Comparison of ENCODE assay signal across 8 cellular contexts in the genomic region with DNA sequence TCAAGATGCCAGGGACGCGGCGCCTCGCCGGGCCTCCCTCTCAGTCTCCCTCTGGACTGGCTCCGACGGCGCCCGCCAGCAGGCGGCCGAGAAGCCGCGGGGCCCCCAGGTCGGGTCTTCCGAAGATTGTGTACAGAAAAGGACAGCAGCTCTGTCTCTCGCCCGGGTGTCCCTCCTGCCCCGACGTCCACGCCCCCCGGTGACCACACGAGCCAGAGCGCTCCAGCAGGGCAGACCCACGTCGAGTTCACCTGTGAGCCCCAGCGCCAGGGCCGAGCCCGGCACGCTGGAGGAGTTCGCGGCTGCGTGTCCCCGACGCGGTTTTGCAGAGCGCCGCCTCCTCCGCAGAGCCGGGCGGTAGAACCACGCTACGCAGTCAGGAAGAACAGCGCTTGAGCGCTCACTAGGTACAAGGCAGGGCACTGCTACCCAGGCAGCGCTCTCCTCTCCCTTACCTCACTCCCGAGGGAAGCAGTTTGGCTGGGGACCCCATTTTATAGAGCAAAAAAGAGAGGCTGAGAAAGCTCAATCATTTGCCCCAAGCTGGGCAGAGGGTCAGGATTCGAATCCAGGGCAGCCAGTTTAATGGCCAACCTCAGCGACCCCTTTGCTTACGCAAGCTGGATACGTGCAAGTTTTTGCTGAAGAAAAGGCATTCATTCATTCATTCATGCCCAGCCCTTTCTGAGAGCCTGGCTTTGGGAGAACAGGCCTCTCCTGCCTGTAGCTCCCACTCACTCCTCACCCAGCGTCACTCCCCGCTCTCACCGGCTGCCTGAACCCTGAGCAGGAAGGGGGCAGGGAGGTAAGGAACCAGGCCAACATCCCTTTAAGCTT. TPM values are rescaled to one million over a fixed set of nuclear protein-coding genes. Genes with fewer than 3 reads are reported as not detected.
DNase-seq lines count a peak whose midpoint lies in the region; ATAC-seq and TF ChIP-seq lines count a peak whose summit lies in the region.

No MANE protein-coding gene starts in this region.

- H3K27ac Mint-ChIP-seq in activated T-helper 17 cell treated with anti-CD3 and anti-CD28 coated beads, Interleukin-2, amount 50 U/mL, for 72 hours = peak overlapping the region; percentile 25
- H3K27ac Mint-ChIP-seq in glutamatergic neuron (ENCODE audit: unreplicated experiment) = no peak overlapping the region

- peak overlapping the region; percentile 80 for H3K27ac ChIP-seq in psoas muscle

- H3K4me1 ChIP-seq in psoas muscle = peaks cover 29% of the 10 kb centered on the region

- H3K9me3 ChIP-seq in psoas muscle = no peaks in the 10 kb centered on the region

- ATAC-seq in activated T-helper 17 cell treated with anti-CD3 and anti-CD28 coated beads, Interleukin-2, amount 50 U/mL, for 72 hours (replicated peaks) = peak; percentile 26
- peak; percentile 25 to 53 (median 36) for ATAC-seq in psoas muscle
- ATAC-seq in HG03354 (IDR thresholded peaks at IDR 0.05; ENCODE audit: poor library complexity, severe bottlenecking, unreplicated experiment) = no peak

- peaks cover 4% of the 10 kb centered on the region for H3K27me3 Mint-ChIP-seq in activated T-helper 17 cell treated with anti-CD3 and anti-CD28 coated beads, Interleukin-2, amount 50 U/mL, for 72 hours
- peaks cover 27% of the 10 kb centered on the region for H3K27me3 Mint-ChIP-seq in glutamatergic neuron (ENCODE audit: unreplicated experiment)

- H3K4me3 Mint-ChIP-seq in activated T-helper 17 cell treated with anti-CD3 and anti-CD28 coated beads, Interleukin-2, amount 50 U/mL, for 72 hours = peak overlapping the region; percentile 99
- peak overlapping the region; percentile 63 for H3K4me3 Mint-ChIP-seq in glutamatergic neuron (ENCODE audit: unreplicated experiment)

- peaks cover 3% of the 10 kb centered on the region for H3K4me1 Mint-ChIP-seq in activated T-helper 17 cell treated with anti-CD3 and anti-CD28 coated beads, Interleukin-2, amount 50 U/mL, for 72 hours
- peaks cover 8% of the 10 kb centered on the region for H3K4me1 Mint-ChIP-seq in glutamatergic neuron (ENCODE audit: low read depth, unreplicated experiment)

- peak overlapping the region; percentile 62 for H3K4me3 ChIP-seq in psoas muscle

- TF ChIP-seq CTCF in glutamatergic neuron (IDR thresholded peaks at IDR 0.05; ENCODE audit: partially characterized antibody, unreplicated experiment) (peak; percentile 54), psoas muscle (IDR thresholded peaks at IDR 0.05) (peak; percentile 21)

- DNase-seq in SIG-M5 treated with dmso at 0.1 percent for 504 hours (lab: John Stamatoyannopoulos, UW; ENCODE audit: unreplicated experiment) = peak; percentile 13
- DNase-seq in SIG-M5 (lab: John Stamatoyannopoulos, UW) = no peak
- DNase-seq in RPMI7951 (ENCODE audit: low read depth) = peak; percentile 47
- peak; percentile 71 for DNase-seq in glutamatergic neuron
- peak; percentile 60 to 75 for DNase-seq in psoas muscle
- DNase-seq in cerebellum (ENCODE audit: low spot score) = no peak

- WGBS in psoas muscle, 3 donors = 3 to 10% (median 3%) methylated on average over 51 to 53 of the region's 53 CpGs

- intact Hi-C loops in psoas muscle (cut with DNase I) = loop anchor here (1.0 to 5.0 kb wide), 5 partner anchors 56 to 208 kb away; no protein-coding TSS in a partner anchor

- H3K9me3 Mint-ChIP-seq in activated T-helper 17 cell treated with anti-CD3 and anti-CD28 coated beads, Interleukin-2, amount 50 U/mL, for 72 hours = no peaks in the 10 kb centered on the region
- peaks cover 17% of the 10 kb centered on the region for H3K9me3 Mint-ChIP-seq in glutamatergic neuron (ENCODE audit: unreplicated experiment)

- H3K36me3 ChIP-seq in psoas muscle (ENCODE audit: insufficient read depth in 1 of 2, low read depth in 1 of 2) = no peaks in the 10 kb centered on the region

- peaks cover 24% of the 10 kb centered on the region for H3K36me3 Mint-ChIP-seq in activated T-helper 17 cell treated with anti-CD3 and anti-CD28 coated beads, Interleukin-2, amount 50 U/mL, for 72 hours (ENCODE audit: low read depth)
- no peaks in the 10 kb centered on the region for H3K36me3 Mint-ChIP-seq in glutamatergic neuron (ENCODE audit: unreplicated experiment)

- no peaks in the 10 kb centered on the region for H3K27me3 ChIP-seq in psoas muscle (ENCODE audit: insufficient read depth in 3 of 3, low read length in 2 of 3)

RNA-seq across cellular contexts. Expression of a gene that starts 3.0 kb away (rescaled TPM):
- total RNA-seq in RPMI7951 (2014; rRNA removed; shearing (Covaris generic)) = 20.4 and 24.4 TPM in 2 replicates
- 100 to 1,000 TPM in 1 of 2 donors, 10 to 100 TPM in 1; 94.9 to 131 TPM for total RNA-seq in activated T-helper 17 cell treated with anti-CD3 and anti-CD28 coated beads, Interleukin-2, amount 50 U/mL, for 72 hours
- total RNA-seq in glutamatergic neuron (ENCODE audit: unreplicated experiment) = 89.2 TPM
- 10 to 100 TPM; 10.8 to 59.9 (median 18.6) TPM for total RNA-seq in psoas muscle
- polyA plus RNA-seq in psoas muscle = 1 to 10 TPM; 4.3 to 9.6 (median 4.8) TPM
- total RNA-seq in cerebellum = 59.3 TPM

Comparison
In these comparisons a context has a peak if more than half of its experiments do, and no peak if none do; other contexts are left out.
1. DNase-seq: peak in SIG-M5 treated with dmso at 0.1 percent for 504 hours (single experiment), RPMI7951 (single experiment), glutamatergic neuron (single experiment) and psoas muscle (2 of 2); none in SIG-M5 (single experiment) and cerebellum (single experiment).